In the genomic region with DNA sequence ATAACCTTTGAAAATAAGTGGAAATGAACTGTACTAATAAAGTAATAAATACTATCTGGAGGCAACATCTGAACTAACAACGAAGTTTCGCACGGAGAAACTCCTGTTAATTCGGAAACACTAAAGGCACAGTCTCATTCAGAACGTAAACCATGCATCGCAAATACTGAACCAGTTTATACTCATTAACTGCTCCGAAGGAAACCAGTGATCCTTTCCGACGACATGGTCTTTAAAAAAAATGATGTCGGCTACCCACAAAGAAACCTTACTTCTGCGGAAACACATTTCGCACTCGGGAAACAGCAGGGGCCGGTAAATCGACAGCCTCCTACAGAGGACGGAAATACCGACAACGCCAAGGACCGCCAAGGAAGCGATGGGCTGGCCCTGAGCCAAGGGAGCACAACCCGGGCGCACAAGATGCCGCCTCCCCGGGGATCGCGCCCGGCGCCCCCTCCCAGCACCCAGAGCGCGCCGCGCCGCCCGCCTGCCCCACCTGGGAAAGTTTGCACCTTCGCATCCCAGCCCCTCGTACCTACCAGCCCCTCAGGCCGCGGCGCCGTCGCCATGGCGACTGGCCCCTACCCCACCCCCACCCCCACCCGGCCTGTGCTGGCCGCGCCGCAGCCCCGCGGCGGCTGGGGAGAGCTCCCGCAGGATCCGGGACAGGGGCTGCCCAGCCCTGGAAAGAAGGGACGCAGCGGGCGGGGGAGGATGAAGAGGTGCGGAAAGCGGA, we compare ENCODE assay signal across 8 cellular contexts. TPM values are rescaled to one million over a fixed set of nuclear protein-coding genes. Genes with fewer than 3 reads are reported as not detected.
DNase-seq lines count a peak whose midpoint lies in the region; ATAC-seq and TF ChIP-seq lines count a peak whose summit lies in the region.

No MANE protein-coding gene starts in this region.

- peak overlapping the region; percentile 67 for H3K4me3 ChIP-seq in Jurkat, Clone E6-1 (ENCODE audit: low read length)
- H3K4me3 ChIP-seq in fibroblast of the aortic adventitia (ENCODE audit: low read depth, low read length), result peak overlapping the region; percentile 95

- no peaks in the 10 kb centered on the region for H3K9me3 Mint-ChIP-seq in activated T-helper 2 cell treated with anti-CD3 and anti-CD28 coated beads, Interferon-gamma antibody, Interleukin-2, Interleukin-4, amounts not matched to agents 10 μg/mL and 5 μg/mL and 100 μg/mL, durations not matched to agents 14 hours and 24 hours and 36 hours
- no peaks in the 10 kb centered on the region for H3K9me3 Mint-ChIP-seq in neural crest cell
- no peaks in the 10 kb centered on the region for H3K9me3 Mint-ChIP-seq in stimulated activated naive CD8-positive, alpha-beta T cell treated with anti-CD3 and anti-CD28 coated beads, Interleukin-15, amount 100 ng/mL, for 72 hours

- TF ChIP-seq CTCF in fibroblast of the aortic adventitia (IDR thresholded peaks at IDR 0.05; ENCODE audit: insufficient read depth, low read length) (no peak), neural crest cell (conservative IDR thresholded peaks at IDR 0.05) (no peak)

- peak; percentile 43 for ATAC-seq in GM21737 (IDR thresholded peaks at IDR 0.05; ENCODE audit: unreplicated experiment)
- peak; percentile 60 for ATAC-seq in stimulated activated naive CD8-positive, alpha-beta T cell treated with anti-CD3 and anti-CD28 coated beads, Interleukin-15, amount 100 ng/mL, for 72 hours

- peak overlapping the region; percentile 88 for H3K4me3 Mint-ChIP-seq in activated T-helper 2 cell treated with anti-CD3 and anti-CD28 coated beads, Interferon-gamma antibody, Interleukin-2, Interleukin-4, amounts not matched to agents 10 μg/mL and 5 μg/mL and 100 μg/mL, durations not matched to agents 14 hours and 24 hours and 36 hours (ENCODE audit: low read depth)
- H3K4me3 Mint-ChIP-seq in neural crest cell, result peak overlapping the region; percentile 95
- peak overlapping the region; percentile 87 to 88 for H3K4me3 Mint-ChIP-seq in stimulated activated naive CD8-positive, alpha-beta T cell treated with anti-CD3 and anti-CD28 coated beads, Interleukin-15, amount 100 ng/mL, for 72 hours

- peaks cover 4% of the 10 kb centered on the region for H3K27me3 Mint-ChIP-seq in activated T-helper 2 cell treated with anti-CD3 and anti-CD28 coated beads, Interferon-gamma antibody, Interleukin-2, Interleukin-4, amounts not matched to agents 10 μg/mL and 5 μg/mL and 100 μg/mL, durations not matched to agents 14 hours and 24 hours and 36 hours (ENCODE audit: low read depth)
- no peaks in the 10 kb centered on the region for H3K27me3 Mint-ChIP-seq in neural crest cell (ENCODE audit: low read depth)
- peaks cover 8% of the 10 kb centered on the region for H3K27me3 Mint-ChIP-seq in stimulated activated naive CD8-positive, alpha-beta T cell treated with anti-CD3 and anti-CD28 coated beads, Interleukin-15, amount 100 ng/mL, for 72 hours

- peaks cover 32% of the 10 kb centered on the region for H3K36me3 Mint-ChIP-seq in activated T-helper 2 cell treated with anti-CD3 and anti-CD28 coated beads, Interferon-gamma antibody, Interleukin-2, Interleukin-4, amounts not matched to agents 10 μg/mL and 5 μg/mL and 100 μg/mL, durations not matched to agents 14 hours and 24 hours and 36 hours (ENCODE audit: low read depth)
- peaks cover 9% of the 10 kb centered on the region for H3K36me3 Mint-ChIP-seq in neural crest cell (ENCODE audit: low read depth)

- peak overlapping the region; percentile 81 for H3K27ac Mint-ChIP-seq in activated T-helper 2 cell treated with anti-CD3 and anti-CD28 coated beads, Interferon-gamma antibody, Interleukin-2, Interleukin-4, amounts not matched to agents 10 μg/mL and 5 μg/mL and 100 μg/mL, durations not matched to agents 14 hours and 24 hours and 36 hours
- peak overlapping the region; percentile 95 for H3K27ac Mint-ChIP-seq in neural crest cell (ENCODE audit: unreplicated experiment)
- peak overlapping the region; percentile 59 to 89 for H3K27ac Mint-ChIP-seq in stimulated activated naive CD8-positive, alpha-beta T cell treated with anti-CD3 and anti-CD28 coated beads, Interleukin-15, amount 100 ng/mL, for 72 hours

- intact Hi-C loops in activated T-helper 2 cell treated with anti-CD3 and anti-CD28 coated beads, Interferon-gamma antibody, Interleukin-2, Interleukin-4, amounts not matched to agents 10 μg/mL and 5 μg/mL and 100 μg/mL, durations not matched to agents 14 hours and 24 hours and 36 hours (cut with micrococcal nuclease), result loop anchor here (1.0 to 2.0 kb wide), 4 partner anchors 16 to 42 kb away; partner anchors contain the start of genes RPL37 and TTC33

- peaks cover 33% of the 10 kb centered on the region for H3K4me1 Mint-ChIP-seq in activated T-helper 2 cell treated with anti-CD3 and anti-CD28 coated beads, Interferon-gamma antibody, Interleukin-2, Interleukin-4, amounts not matched to agents 10 μg/mL and 5 μg/mL and 100 μg/mL, durations not matched to agents 14 hours and 24 hours and 36 hours (ENCODE audit: low read depth)
- peaks cover 47% of the 10 kb centered on the region for H3K4me1 Mint-ChIP-seq in neural crest cell
- peaks cover 47% of the 10 kb centered on the region for H3K4me1 Mint-ChIP-seq in stimulated activated naive CD8-positive, alpha-beta T cell treated with anti-CD3 and anti-CD28 coated beads, Interleukin-15, amount 100 ng/mL, for 72 hours

- DNase-seq in DMS 273 treated with DMSO at 0.1 percent for 48 hours (lab: John Stamatoyannopoulos, UW) (peak; percentile 46), RPMI8226 (peak; percentile 90), fibroblast of the aortic adventitia (ENCODE audit: low read depth) (peak; percentile 59), neural crest cell (ENCODE audit: low read depth, low spot score) (peak; percentile 48)
- DNase-seq in Jurkat, Clone E6-1 (ENCODE audit: low read depth, low spot score), result peak; percentile 79
- peak; percentile 68 for DNase-seq in activated T-helper 2 cell treated with anti-CD3 and anti-CD28 coated beads, Interferon-gamma antibody, Interleukin-2, Interleukin-4, amounts not matched to agents 10 μg/mL and 5 μg/mL and 100 μg/mL, durations not matched to agents 14 hours and 24 hours and 36 hours (ENCODE audit: low spot score)
- peak; percentile 60 to 80 for DNase-seq in stimulated activated naive CD8-positive, alpha-beta T cell treated with anti-CD3 and anti-CD28 coated beads, Interleukin-15, amount 100 ng/mL, for 72 hours

RNA-seq across cellular contexts. Expression of gene PRKAA1, which starts 0.7 kb away (rescaled TPM):
- 35.5 TPM for polyA plus RNA-seq in Jurkat, Clone E6-1 (2012; ENCODE audit: insufficient read depth, insufficient read length)
- total RNA-seq in activated T-helper 2 cell treated with anti-CD3 and anti-CD28 coated beads, Interferon-gamma antibody, Interleukin-2, Interleukin-4, amounts not matched to agents 10 μg/mL and 5 μg/mL and 100 μg/mL, durations not matched to agents 14 hours and 24 hours and 36 hours, result 61.2 and 61.7 TPM in 2 replicates
- total RNA-seq in fibroblast of the aortic adventitia (ENCODE audit: low replicate concordance) (115 and 154 TPM in 2 replicates), neural crest cell (39.2 and 41.8 TPM in 2 replicates)

RNA-seq across cellular contexts. Expression of gene RPL37, which starts 37.6 kb away (rescaled TPM):
- 4,397 TPM for polyA plus RNA-seq in Jurkat, Clone E6-1 (2012; ENCODE audit: insufficient read depth, insufficient read length)
- 1,583 and 1,632 TPM in 2 replicates for total RNA-seq in activated T-helper 2 cell treated with anti-CD3 and anti-CD28 coated beads, Interferon-gamma antibody, Interleukin-2, Interleukin-4, amounts not matched to agents 10 μg/mL and 5 μg/mL and 100 μg/mL, durations not matched to agents 14 hours and 24 hours and 36 hours
- total RNA-seq in fibroblast of the aortic adventitia (ENCODE audit: low replicate concordance), result 164 and 642 TPM in 2 replicates
- 1,432 and 1,510 TPM in 2 replicates for total RNA-seq in neural crest cell

RNA-seq across cellular contexts. Expression of gene TTC33, which starts 41.7 kb away (rescaled TPM):
- 29.3 TPM for polyA plus RNA-seq in Jurkat, Clone E6-1 (2012; ENCODE audit: insufficient read depth, insufficient read length)
- 29.0 and 29.3 TPM in 2 replicates for total RNA-seq in activated T-helper 2 cell treated with anti-CD3 and anti-CD28 coated beads, Interferon-gamma antibody, Interleukin-2, Interleukin-4, amounts not matched to agents 10 μg/mL and 5 μg/mL and 100 μg/mL, durations not matched to agents 14 hours and 24 hours and 36 hours
- 13.7 and 15.9 TPM in 2 replicates for total RNA-seq in fibroblast of the aortic adventitia (ENCODE audit: low replicate concordance)
- total RNA-seq in neural crest cell, result 18.5 and 19.7 TPM in 2 replicates

RNA-seq across cellular contexts. Expression of gene CARD6, which starts 43.7 kb away (rescaled TPM):
- polyA plus RNA-seq in Jurkat, Clone E6-1 (2012; ENCODE audit: insufficient read depth, insufficient read length), result not detected
- 1.5 and 1.6 TPM in 2 replicates for total RNA-seq in activated T-helper 2 cell treated with anti-CD3 and anti-CD28 coated beads, Interferon-gamma antibody, Interleukin-2, Interleukin-4, amounts not matched to agents 10 μg/mL and 5 μg/mL and 100 μg/mL, durations not matched to agents 14 hours and 24 hours and 36 hours
- 24.2 and 34.3 TPM in 2 replicates for total RNA-seq in fibroblast of the aortic adventitia (ENCODE audit: low replicate concordance)
- not detected in 2 replicates for total RNA-seq in neural crest cell

Comparison
In these comparisons a context has a peak if more than half of its experiments do, and no peak if none do; other contexts are left out.
1. Peak in every context shown above with its lines: DNase-seq, ATAC-seq and H3K4me3 ChIP-seq.